In genomic region chr5:125244531-125244930, GRCh38 we compare ENCODE assay signal across 29 cellular contexts.
"Had no signal": no experiment of that assay in that cellular context is flagged by ENCODE, and none has a peak within 500 bp of the region (broad histone marks: within the 10 kb centered on the region; RNA-seq: fewer than 3 reads in every experiment).

No MANE protein-coding gene starts in this region.

- ATAC-seq: activated CD4-positive, alpha-beta T cell treated with anti-CD3 and anti-CD28 coated beads for 36 hours; activated CD8-positive, alpha-beta memory T cell treated with anti-CD3 and anti-CD28 coated beads, Interleukin-2, amount 10 ng/mL, durations not matched to agents 7 days and 5 days; activated CD8-positive, alpha-beta T cell treated with anti-CD3 and anti-CD28 coated beads, Interleukin-2, amount 10 ng/mL, durations not matched to agents 7 days and 5 days; activated naive CD4-positive, alpha-beta T cell treated with anti-CD3 and anti-CD28 coated beads, Interleukin-2, amount 50 U/mL, for 72 hours; effector memory CD8-positive, alpha-beta T cell; foreskin keratinocyte; gastrocnemius medialis; heart left ventricle; T-helper 17 cell had no signal

- DNase-seq: activated CD4-positive, alpha-beta memory T cell treated with anti-CD3 and anti-CD28 coated beads for 36 hours; activated CD4-positive, alpha-beta T cell treated with anti-CD3 and anti-CD28 coated beads for 36 hours; activated CD4-positive, alpha-beta T cell treated with anti-CD3 and anti-CD28 coated beads, Interleukin-2, amount 10 ng/mL, durations not matched to agents 24 days and 14 days; activated CD4-positive, CD25-positive, alpha-beta regulatory T cell; activated CD4-positive, CD25-positive, alpha-beta regulatory T cell treated with anti-CD3 and anti-CD28 coated beads, Interleukin-2, amount 50 U/mL, for 72 hours; activated CD8-positive, alpha-beta memory T cell treated with anti-CD3 and anti-CD28 coated beads, Interleukin-2, amount 10 ng/mL, durations not matched to agents 7 days and 5 days; activated CD8-positive, alpha-beta memory T cell treated with anti-CD3 and anti-CD28 coated beads, Interleukin-2, amount 50 U/mL, for 4 hours; activated CD8-positive, alpha-beta T cell treated with anti-CD3 and anti-CD28 coated beads, Interleukin-2, amount 10 ng/mL, durations not matched to agents 7 days and 5 days; activated effector memory CD4-positive, alpha-beta T cell treated with anti-CD3 and anti-CD28 coated beads, Interleukin-2, amount 50 U/mL, for 16 hours; activated naive CD4-positive, alpha-beta T cell treated with anti-CD3 and anti-CD28 coated beads for 36 hours; activated naive CD8-positive, alpha-beta T cell treated with anti-CD3 and anti-CD28 coated beads, Interleukin-2, amount 10 ng/mL, durations not matched to agents 7 days and 5 days; activated T-cell treated with anti-CD3 and anti-CD28 coated beads, Interleukin-2, amount 50 U/mL, for 1 hour; activated T-cell treated with anti-CD3 and anti-CD28 coated beads, Interleukin-2, amount 50 U/mL, for 48 hours; amniotic stem cell; anterior cingulate cortex; brain microvascular endothelial cell; cortex of kidney; dermis blood vessel endothelial cell; effector CD4-positive, alpha-beta T cell; effector memory CD8-positive, alpha-beta T cell; esophagus squamous epithelium; foreskin keratinocyte; gastrocnemius medialis; glutamatergic neuron; heart left ventricle; T-helper 1 cell; T-helper 17 cell; T1000 had no signal

- H3K4me3 ChIP-seq: esophagus squamous epithelium, gastrocnemius medialis, heart left ventricle had no signal
